ENCODE assay signal across 13 cellular contexts in the genomic region with DNA sequence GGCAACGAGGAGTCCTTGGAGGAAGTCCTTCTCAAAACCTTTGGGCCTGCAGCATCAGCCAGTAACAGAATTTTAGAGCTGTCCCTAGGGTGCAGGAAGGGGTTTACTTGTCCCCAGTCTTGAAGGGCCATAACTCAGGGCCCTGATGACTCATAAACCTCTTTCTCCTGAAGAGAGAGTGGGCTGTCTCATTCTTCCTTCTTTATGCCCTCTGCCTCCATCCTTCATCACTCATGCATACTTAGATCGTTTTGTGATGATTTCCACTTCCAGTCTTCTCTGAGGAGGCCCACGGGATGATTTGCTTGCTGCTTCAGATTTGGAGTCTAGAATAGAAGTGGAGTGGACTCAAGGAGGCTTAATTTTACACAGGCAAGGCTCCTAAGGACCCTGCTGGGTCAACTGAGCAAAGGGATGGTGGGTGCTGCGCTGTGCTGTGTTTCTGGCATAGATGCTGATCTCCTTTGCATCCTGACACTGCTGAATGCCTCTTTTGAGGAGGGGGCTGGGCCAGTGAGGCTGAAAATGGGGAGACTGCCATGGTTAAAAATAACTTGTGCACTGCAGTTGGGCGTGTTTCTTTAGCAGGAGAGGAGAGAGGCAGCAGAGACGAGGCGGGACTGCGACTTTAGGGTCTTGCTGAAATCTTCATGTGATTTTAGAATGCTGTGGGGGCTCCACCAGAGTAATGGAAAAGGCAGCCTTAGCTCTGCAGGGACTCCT.
A peak's percentile ranks its signal among the peaks of the same experiment; 100 is the strongest.
DNase-seq lines count a peak whose midpoint lies in the region; ATAC-seq, FAIRE-seq and TF ChIP-seq lines count a peak whose summit lies in the region.
"Had no signal": no experiment of that assay in that cellular context is flagged by ENCODE, and none has a peak within 500 bp of the region (broad histone marks: within the 10 kb centered on the region; RNA-seq: fewer than 3 reads in every experiment).

No MANE protein-coding gene starts in this region.

- no peak for TF ChIP-seq EP300 in GM12878 (IDR thresholded peaks at IDR 0.05; ENCODE audit: borderline replicate concordance in 1 of 2, control insufficient read depth in 1 of 2, low read depth in 2 of 2, low read length in 2 of 2)

- BruUV-seq in GM12878 (replicated peaks; lab: Mats Ljungman, UMichigan), result no TSS peak

- in situ Hi-C loops in GM23248 (cut with MboI) (loop anchor here (10.0 to 25.0 kb wide), 2 partner anchors 222 to 451 kb away; no protein-coding TSS in a partner anchor), GM12878 (cut with MboI) (no loop called here)

- H4K20me1 ChIP-seq in GM23248 (ENCODE audit: insufficient read depth) (no peaks in the 10 kb centered on the region), GM12878 (ENCODE audit: control insufficient read depth, insufficient read depth) (no peaks in the 10 kb centered on the region)

- intact Hi-C loops in GM12878 (cut with micrococcal nuclease; ENCODE audit: unreplicated experiment), result no loop called here

- H3K79me2 ChIP-seq in GM23248 (ENCODE audit: insufficient read depth) (no peaks in the 10 kb centered on the region), GM12878 (ENCODE audit: control insufficient read depth, insufficient read depth, low read length) (no peaks in the 10 kb centered on the region)

- TF ChIP-seq CTCF in GM12878 (IDR thresholded peaks at IDR 0.05 in 2 of 3, conservative IDR thresholded peaks at IDR 0.05 in 1 of 3; ENCODE audit: control insufficient read depth in 2 of 3, extremely low read depth in 1 of 3, insufficient read depth in 1 of 3, low read depth in 3 of 3, low read length in 3 of 3), result no peak

- POLR2A ChIA-PET in GM12878 (lab: Charles Lee), result interaction anchor here (0.5 kb wide), 1 partner anchor 178 kb away, joined by 5 read pairs; no protein-coding TSS in a partner anchor

- peak overlapping the region; percentile 22; the same call in 1 of the 2 replicates for H3K9ac ChIP-seq in GM23248
- no peak overlapping the region for H3K9ac ChIP-seq in GM12878 (ENCODE audit: control insufficient read depth, insufficient read depth, low read length)
- no peak overlapping the region for H3K9ac ChIP-seq in stomach smooth muscle (ENCODE audit: low read length in 2 of 2)

- peak; percentile 54 for DNase-seq in GM23248
- DNase-seq in GM12878 (ENCODE audit: low read depth, low spot score), result no peak
- DNase-seq in left kidney (ENCODE audit: low read depth, low spot score), result peak; percentile 45
- DNase-seq in small intestine, result no peak
- DNase-seq in KG1 (lab: John Stamatoyannopoulos, UW), result no peak
- DNase-seq in stimulated activated effector memory CD8-positive, alpha-beta T cell treated with anti-CD3 and anti-CD28 coated beads, Interleukin-12 subunit alpha, Interleukin-12 subunit beta, amount 100 ng/mL, for 72 hours (ENCODE audit: low spot score in 2 of 2), result no peak
- DNase-seq: activated T-cell treated with anti-CD3 and anti-CD28 coated beads, Interleukin-2, amount 50 U/mL, for 24 hours; NCI-H2171 treated with DMSO at 0.1 percent for 48 hours; PC-3 had no signal

- H3K4me2 ChIP-seq in GM23248 (ENCODE audit: unreplicated experiment) (peak overlapping the region; percentile 71), GM12878 (ENCODE audit: control insufficient read depth, insufficient read depth) (no peak overlapping the region)

- TF ChIP-seq POLR2A in GM12878 (IDR thresholded peaks at IDR 0.05; ENCODE audit: low read depth, low read length), result no peak

- SMC1A ChIA-PET in GM12878 (lab: Charles Lee; ENCODE audit: uncharacterized antibody, unreplicated experiment), result interaction anchor here (1.4 to 1.5 kb wide), 2 partner anchors 106 to 338 kb away, joined by 3 to 4 read pairs; no protein-coding TSS in a partner anchor

- no peak overlapping the region for H3K27ac Mint-ChIP-seq in stimulated activated effector memory CD8-positive, alpha-beta T cell treated with anti-CD3 and anti-CD28 coated beads, Interleukin-12 subunit alpha, Interleukin-12 subunit beta, amount 100 ng/mL, for 72 hours
- H3K27ac Mint-ChIP-seq: activated T-cell treated with anti-CD3 and anti-CD28 coated beads, Interleukin-2, amount 50 U/mL, for 24 hours had no signal

- H3K4me3 Mint-ChIP-seq in stimulated activated effector memory CD8-positive, alpha-beta T cell treated with anti-CD3 and anti-CD28 coated beads, Interleukin-12 subunit alpha, Interleukin-12 subunit beta, amount 100 ng/mL, for 72 hours, result no peak overlapping the region
- H3K4me3 Mint-ChIP-seq: activated T-cell treated with anti-CD3 and anti-CD28 coated beads, Interleukin-2, amount 50 U/mL, for 24 hours; central memory CD8-positive, alpha-beta T cell had no signal

- H3K9me2 ChIP-seq in GM23248 (ENCODE audit: insufficient read depth), result no peaks in the 10 kb centered on the region

- no peaks in the 10 kb centered on the region for H3K36me3 Mint-ChIP-seq in stimulated activated effector memory CD8-positive, alpha-beta T cell treated with anti-CD3 and anti-CD28 coated beads, Interleukin-12 subunit alpha, Interleukin-12 subunit beta, amount 100 ng/mL, for 72 hours

- H3K4me1 Mint-ChIP-seq in stimulated activated effector memory CD8-positive, alpha-beta T cell treated with anti-CD3 and anti-CD28 coated beads, Interleukin-12 subunit alpha, Interleukin-12 subunit beta, amount 100 ng/mL, for 72 hours, result peaks cover 25% of the 10 kb centered on the region
- H3K4me1 Mint-ChIP-seq: central memory CD8-positive, alpha-beta T cell had no signal

- H3K36me3 ChIP-seq in GM23248 (ENCODE audit: low read depth), result no peaks in the 10 kb centered on the region
- no peaks in the 10 kb centered on the region for H3K36me3 ChIP-seq in GM12878 (ENCODE audit: control insufficient read depth in 2 of 2, insufficient read depth in 2 of 2, low read length in 1 of 2)
- no peaks in the 10 kb centered on the region for H3K36me3 ChIP-seq in stomach smooth muscle (ENCODE audit: control insufficient read depth in 2 of 2, insufficient read depth in 2 of 2, low read length in 2 of 2)
- H3K36me3 ChIP-seq in small intestine (ENCODE audit: control insufficient read depth in 2 of 2, insufficient read depth in 2 of 2, low read length in 2 of 2), result no peaks in the 10 kb centered on the region

- CTCF ChIA-PET in GM12878 (lab: Yijun Ruan, JAX), result interaction anchor here (0.6 to 1.4 kb wide), 3 partner anchors 10 to 105 kb away, joined by 3 to 4 read pairs (median 3); no protein-coding TSS in a partner anchor

- H3K4me3 ChIP-seq in GM23248 (no peak overlapping the region), GM12878 (no peak overlapping the region), stomach smooth muscle (ENCODE audit: low read length in 2 of 2) (peak overlapping the region; percentile 15 to 34), small intestine (ENCODE audit: low read depth in 1 of 2, low read length in 2 of 2) (no peak overlapping the region)

- ATAC-seq in GM12878 (peak; percentile 28; the same call in 2 of the 3 replicates), GM19397 (IDR thresholded peaks at IDR 0.05; ENCODE audit: unreplicated experiment) (no peak)
- ATAC-seq in stimulated activated effector memory CD8-positive, alpha-beta T cell treated with anti-CD3 and anti-CD28 coated beads, Interleukin-12 subunit alpha, Interleukin-12 subunit beta, amount 100 ng/mL, for 72 hours, result no peak
- ATAC-seq: PC-3 had no signal

- H3K9me3 ChIP-seq in GM23248 (ENCODE audit: low read depth) (no peaks in the 10 kb centered on the region), GM12878 (replicated peaks; ENCODE audit: control insufficient read depth, insufficient read depth, low read length) (no peaks in the 10 kb centered on the region), stomach smooth muscle (ENCODE audit: control insufficient read depth in 2 of 2, low read length in 2 of 2) (no peaks in the 10 kb centered on the region), small intestine (ENCODE audit: control insufficient read depth, low read depth) (no peaks in the 10 kb centered on the region)

- H2AFZ ChIP-seq in GM23248, result peak overlapping the region; percentile 61
- H2AFZ ChIP-seq in GM12878 (ENCODE audit: control insufficient read depth, low read depth, low read length), result no peak overlapping the region; the same call in 1 of the 2 replicates

- RAD21 ChIA-PET in GM12878 (lab: Charles Lee; ENCODE audit: unreplicated experiment), result no interaction called here

- H3K27ac ChIP-seq in GM23248 (peak overlapping the region; percentile 38), GM12878 (ENCODE audit: control insufficient read depth, insufficient read depth) (no peak overlapping the region), stomach smooth muscle (ENCODE audit: low read length) (peak overlapping the region; percentile 49), small intestine (ENCODE audit: low read depth in 1 of 2, low read length in 1 of 2) (peak overlapping the region in 1 of 2 donors; percentile 6)

- H3K27me3 ChIP-seq in GM23248 (replicated peaks; ENCODE audit: insufficient read depth) (no peaks in the 10 kb centered on the region), GM12878 (replicated peaks in 1 of 2; ENCODE audit: control insufficient read depth in 2 of 2, insufficient read depth in 2 of 2, low read length in 1 of 2) (peaks cover 3 to 8% of the 10 kb centered on the region in 2 experiments; a peak in 3 of 4 replicates), stomach smooth muscle (ENCODE audit: control insufficient read depth in 1 of 2, insufficient read depth in 2 of 2, low read length in 2 of 2) (peaks cover 20% of the 10 kb centered on the region in 2 donors), small intestine (ENCODE audit: control insufficient read depth in 2 of 2, insufficient read depth in 2 of 2, low read length in 2 of 2) (peaks cover 3 to 7% of the 10 kb centered on the region in 2 donors)

- FAIRE-seq in GM12878 (lab: Jason Lieb, UNC) (peak; percentile 41), small intestine (lab: Jason Lieb, UNC) (no peak)
- FAIRE-seq: TTC549 had no signal

- no peak for TF ChIP-seq RAD21 in GM12878 (IDR thresholded peaks at IDR 0.05; ENCODE audit: insufficient read depth, low read depth, low read length)

- WGBS in GM23248 (ENCODE audit: low coverage in 1 of 2, low lambda C conversion rate in 2 of 2, missing lambda C conversion rate in 2 of 2), 2 experiments, result 42 to 51% methylated on average over 8 of the region's 8 CpGs
- 38% methylated on average over 8 of the region's 8 CpGs for WGBS in GM12878 (ENCODE audit: insufficient coverage, insufficient replicate concordance, low lambda C conversion rate, missing lambda C conversion rate)
- 53 to 75% (median 70%) methylated on average over 8 of the region's 8 CpGs for WGBS in small intestine, 3 donors

- no peaks in the 10 kb centered on the region for H3K9me3 Mint-ChIP-seq in stimulated activated effector memory CD8-positive, alpha-beta T cell treated with anti-CD3 and anti-CD28 coated beads, Interleukin-12 subunit alpha, Interleukin-12 subunit beta, amount 100 ng/mL, for 72 hours
- H3K9me3 Mint-ChIP-seq: activated T-cell treated with anti-CD3 and anti-CD28 coated beads, Interleukin-2, amount 50 U/mL, for 24 hours; central memory CD8-positive, alpha-beta T cell had no signal

- peaks cover 19% of the 10 kb centered on the region; the same call in 1 of the 2 replicates for H3F3A ChIP-seq in GM23248 (ENCODE audit: insufficient read depth)

- peaks cover 28% of the 10 kb centered on the region for H3K4me1 ChIP-seq in GM23248 (ENCODE audit: insufficient read depth)
- peaks cover 13% of the 10 kb centered on the region for H3K4me1 ChIP-seq in GM12878 (ENCODE audit: control insufficient read depth, insufficient read depth, low read length)
- H3K4me1 ChIP-seq in stomach smooth muscle (ENCODE audit: control insufficient read depth, insufficient read depth, low read length), result peaks cover 30% of the 10 kb centered on the region
- H3K4me1 ChIP-seq in small intestine (ENCODE audit: control insufficient read depth in 2 of 2, insufficient read depth in 1 of 2, low read depth in 1 of 2, low read length in 1 of 2), result no peaks in the 10 kb centered on the region

Comparison
In these comparisons a context has a peak if more than half of its experiments do, and no peak if none do; other contexts are left out.
1. DNase-seq: peak in GM23248 (single experiment) and left kidney (single experiment); none in GM12878 (single experiment), small intestine (single experiment), KG1 (single experiment) and stimulated activated effector memory CD8-positive, alpha-beta T cell treated with anti-CD3 and anti-CD28 coated beads, Interleukin-12 subunit alpha, Interleukin-12 subunit beta, amount 100 ng/mL, for 72 hours (0 of 2).
2. H3K4me3 ChIP-seq: peak in stomach smooth muscle (2 of 2); none in GM23248 (single experiment), GM12878 (single experiment) and small intestine (0 of 2).